ENCODE assay signal across 17 cellular contexts in the genomic region with DNA sequence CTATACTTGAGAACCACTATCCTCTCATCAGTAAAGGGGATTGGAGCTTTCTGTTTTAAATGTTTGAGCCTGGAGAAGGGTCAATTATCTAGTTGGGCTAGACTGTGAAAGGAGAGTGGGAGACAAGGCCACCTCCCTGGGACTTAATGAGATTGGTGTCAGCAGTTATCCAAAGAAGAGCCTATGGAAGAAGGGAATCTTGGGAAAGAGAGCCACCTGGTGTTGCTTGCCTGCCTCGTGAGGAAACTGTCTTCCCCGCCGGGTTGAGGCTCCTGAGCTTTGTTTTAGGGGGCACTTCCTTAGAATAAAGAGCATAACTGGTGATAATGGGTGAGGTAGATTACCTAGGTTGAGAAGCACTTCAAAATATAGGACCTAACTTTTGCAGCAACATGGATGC. TPM values are rescaled to one million over a fixed set of nuclear protein-coding genes. Genes with fewer than 3 reads are reported as not detected.
DNase-seq lines count a peak whose midpoint lies in the region; ATAC-seq, FAIRE-seq and TF ChIP-seq lines count a peak whose summit lies in the region.
"Had no signal": no experiment of that assay in that cellular context is flagged by ENCODE, and none has a peak within 500 bp of the region (broad histone marks: within the 10 kb centered on the region; RNA-seq: fewer than 3 reads in every experiment).

No MANE protein-coding gene starts in this region.

- no peaks in the 10 kb centered on the region for H3K27me3 ChIP-seq in cardiac muscle cell
- H3K27me3 ChIP-seq: ascending aorta had no signal

- no peaks in the 10 kb centered on the region for H3K36me3 Mint-ChIP-seq in type B pancreatic cell
- no peaks in the 10 kb centered on the region for H3K36me3 Mint-ChIP-seq in activated CD4-positive, alpha-beta T cell treated with anti-CD3 and anti-CD28 coated beads, Interleukin-2, amount 10 ng/mL, durations not matched to agents 7 days and 5 days (ENCODE audit: low read depth)

- no peak overlapping the region for H3K4me3 Mint-ChIP-seq in type B pancreatic cell
- no peak overlapping the region for H3K4me3 Mint-ChIP-seq in activated CD4-positive, alpha-beta T cell treated with anti-CD3 and anti-CD28 coated beads, Interleukin-2, amount 10 ng/mL, durations not matched to agents 7 days and 5 days
- H3K4me3 Mint-ChIP-seq: activated CD8-positive, alpha-beta T cell treated with anti-CD3 and anti-CD28 coated beads for 36 hours had no signal

- no peak for ATAC-seq in Right ventricle myocardium superior (ENCODE audit: poor library complexity)
- ATAC-seq: activated CD8-positive, alpha-beta T cell treated with anti-CD3 and anti-CD28 coated beads for 36 hours had no signal

- H3K27ac Mint-ChIP-seq in type B pancreatic cell, result no peak overlapping the region
- H3K27ac Mint-ChIP-seq in activated CD4-positive, alpha-beta T cell treated with anti-CD3 and anti-CD28 coated beads, Interleukin-2, amount 10 ng/mL, durations not matched to agents 7 days and 5 days, result no peak overlapping the region
- H3K27ac Mint-ChIP-seq: activated CD8-positive, alpha-beta T cell treated with anti-CD3 and anti-CD28 coated beads for 36 hours had no signal

- CTCF ChIA-PET in activated CD4-positive, alpha-beta T cell treated with anti-CD3 and anti-CD28 coated beads, Interleukin-2, amount 10 ng/mL, durations not matched to agents 7 days and 5 days (lab: Charles Lee), result no interaction called here

- no peak for FAIRE-seq in RCC 7860 (lab: Jason Lieb, UNC)
- FAIRE-seq: GM12878 had no signal

- H3K4me3 ChIP-seq in cardiac muscle cell (no peak overlapping the region), choroid plexus epithelial cell (ENCODE audit: low read depth, low read length) (no peak overlapping the region)
- H3K4me3 ChIP-seq: ascending aorta, GM12878, smooth muscle cell had no signal

- intact Hi-C loops in Right ventricle myocardium superior (cut with DNase I), result no loop called here

- H3K27me3 Mint-ChIP-seq in type B pancreatic cell, result peaks cover 4% of the 10 kb centered on the region
- H3K27me3 Mint-ChIP-seq in activated CD4-positive, alpha-beta T cell treated with anti-CD3 and anti-CD28 coated beads, Interleukin-2, amount 10 ng/mL, durations not matched to agents 7 days and 5 days, result no peaks in the 10 kb centered on the region
- H3K27me3 Mint-ChIP-seq: activated CD8-positive, alpha-beta T cell treated with anti-CD3 and anti-CD28 coated beads for 36 hours had no signal

- H3K4me1 Mint-ChIP-seq in type B pancreatic cell (ENCODE audit: unreplicated experiment), result peaks cover 7% of the 10 kb centered on the region
- peaks cover 22% of the 10 kb centered on the region for H3K4me1 Mint-ChIP-seq in activated CD4-positive, alpha-beta T cell treated with anti-CD3 and anti-CD28 coated beads, Interleukin-2, amount 10 ng/mL, durations not matched to agents 7 days and 5 days

- TF ChIP-seq CTCF in cardiac muscle cell (IDR thresholded peaks at IDR 0.05; ENCODE audit: low read depth, low read length) (peak; percentile 3), choroid plexus epithelial cell (conservative IDR thresholded peaks at IDR 0.05; ENCODE audit: low read depth, low read length) (peak; percentile 19), type B pancreatic cell (conservative IDR thresholded peaks at IDR 0.05) (peak; percentile 47)

- no peaks in the 10 kb centered on the region for H3K9me3 Mint-ChIP-seq in type B pancreatic cell
- H3K9me3 Mint-ChIP-seq in activated CD4-positive, alpha-beta T cell treated with anti-CD3 and anti-CD28 coated beads, Interleukin-2, amount 10 ng/mL, durations not matched to agents 7 days and 5 days, result no peaks in the 10 kb centered on the region
- H3K9me3 Mint-ChIP-seq: activated CD8-positive, alpha-beta T cell treated with anti-CD3 and anti-CD28 coated beads for 36 hours had no signal

- DNase-seq in cardiac muscle cell (ENCODE audit: low read depth in 1 of 2, low spot score in 1 of 2) (peak in 1 of 2 donors; percentile 24), Right ventricle myocardium superior (no peak), NCI-H69 (lab: John Stamatoyannopoulos, UW) (peak; percentile 54), choroid plexus epithelial cell (ENCODE audit: low read depth) (peak; percentile 5), type B pancreatic cell (ENCODE audit: extremely low spot score, unreplicated experiment) (no peak), HuH-7.5 (ENCODE audit: low spot score) (no peak), RCC 7860 (ENCODE audit: low spot score) (no peak)
- DNase-seq in activated CD4-positive, alpha-beta T cell treated with anti-CD3 and anti-CD28 coated beads, Interleukin-2, amount 10 ng/mL, durations not matched to agents 7 days and 5 days, result no peak
- DNase-seq: activated CD8-positive, alpha-beta T cell treated with anti-CD3 and anti-CD28 coated beads for 36 hours; activated effector memory CD4-positive, alpha-beta T cell treated with Interleukin-2 at 50 U/mL for 16 hours; midbrain; NCI-H1105; T-helper 9 cell had no signal

- POLR2A ChIA-PET in activated CD4-positive, alpha-beta T cell treated with anti-CD3 and anti-CD28 coated beads, Interleukin-2, amount 10 ng/mL, durations not matched to agents 7 days and 5 days (lab: Charles Lee), result no interaction called here

- no peak overlapping the region for H3K27ac ChIP-seq in cardiac muscle cell
- H3K27ac ChIP-seq: ascending aorta had no signal

- H3K9me3 ChIP-seq in cardiac muscle cell (ENCODE audit: low read depth), result no peaks in the 10 kb centered on the region
- H3K9me3 ChIP-seq: ascending aorta had no signal

- no peaks in the 10 kb centered on the region for H3K4me1 ChIP-seq in cardiac muscle cell (ENCODE audit: low read depth)
- H3K4me1 ChIP-seq: ascending aorta had no signal

- no peaks in the 10 kb centered on the region for H3K36me3 ChIP-seq in cardiac muscle cell
- H3K36me3 ChIP-seq: ascending aorta had no signal

RNA-seq across cellular contexts. Expression of a gene that starts 32.0 kb away (rescaled TPM):
- total RNA-seq in cardiac muscle cell (1.0 and 2.8 TPM in 2 replicates), Right ventricle myocardium superior (5.0 TPM), type B pancreatic cell (ENCODE audit: low replicate concordance) (1.00 and 1.6 TPM in 2 replicates)
- polyA plus RNA-seq in cardiac muscle cell, result 1.4 and 1.8 TPM in 2 replicates
- total RNA-seq in activated CD4-positive, alpha-beta T cell treated with anti-CD3 and anti-CD28 coated beads, Interleukin-2, amount 10 ng/mL, durations not matched to agents 7 days and 5 days, result not detected
- total RNA-seq: ascending aorta, osteocyte had no signal

Comparison
In these comparisons a context has a peak if more than half of its experiments do, and no peak if none do; other contexts are left out.
1. DNase-seq: peak in NCI-H69 (single experiment) and choroid plexus epithelial cell (single experiment); none in Right ventricle myocardium superior (single experiment), type B pancreatic cell (single experiment), HuH-7.5 (single experiment), activated CD4-positive, alpha-beta T cell treated with anti-CD3 and anti-CD28 coated beads, Interleukin-2, amount 10 ng/mL, durations not matched to agents 7 days and 5 days (single experiment) and RCC 7860 (single experiment).
2. Peak in every context shown above with its lines, with median percentiles within 50 percentile points of each other: CTCF ChIP-seq.